Comparison of ENCODE assay signal across 19 cellular contexts in the genomic region with DNA sequence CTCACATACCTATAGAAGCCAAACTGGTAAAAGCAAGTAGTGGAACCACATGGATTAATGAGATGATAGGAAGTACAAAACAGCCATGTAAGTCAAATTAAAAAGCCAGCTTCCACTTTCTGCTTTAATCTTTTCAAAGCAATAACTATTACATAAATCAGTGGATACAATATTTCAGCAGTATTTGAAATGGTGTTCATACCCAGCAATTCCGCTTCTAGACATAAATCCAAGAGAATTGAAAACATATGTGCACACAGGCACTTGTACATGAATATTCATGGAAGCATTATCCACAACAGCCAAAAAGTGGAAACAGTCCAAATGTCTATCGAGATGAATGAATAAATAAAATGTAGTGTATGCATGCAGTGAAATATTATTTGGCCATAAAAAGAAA. TPM values are rescaled to one million over a fixed set of nuclear protein-coding genes. Genes with fewer than 3 reads are reported as not detected.
DNase-seq lines count a peak whose midpoint lies in the region; ATAC-seq and TF ChIP-seq lines count a peak whose summit lies in the region.
"Had no signal": no experiment of that assay in that cellular context is flagged by ENCODE, and none has a peak within 500 bp of the region (broad histone marks: within the 10 kb centered on the region; RNA-seq: fewer than 3 reads in every experiment).

No MANE protein-coding gene starts in this region.

- peak overlapping the region; percentile 22 for H3K27ac Mint-ChIP-seq in activated naive CD8-positive, alpha-beta T cell
- no peak overlapping the region for H3K27ac Mint-ChIP-seq in activated naive CD8-positive, alpha-beta T cell treated with anti-CD3 and anti-CD28 coated beads for 36 hours
- peak overlapping the region; percentile 65 for H3K27ac Mint-ChIP-seq in T-helper 17 cell
- peak overlapping the region; percentile 11 to 88 (median 70) for H3K27ac Mint-ChIP-seq in immature natural killer cell
- H3K27ac Mint-ChIP-seq: CD4-positive, alpha-beta T cell; HFFc6 had no signal

- no peaks in the 10 kb centered on the region for H3K27me3 Mint-ChIP-seq in activated naive CD8-positive, alpha-beta T cell
- H3K27me3 Mint-ChIP-seq in activated naive CD8-positive, alpha-beta T cell treated with anti-CD3 and anti-CD28 coated beads for 36 hours = no peaks in the 10 kb centered on the region
- H3K27me3 Mint-ChIP-seq in T-helper 17 cell (no peaks in the 10 kb centered on the region), immature natural killer cell (ENCODE audit: low read depth in 3 of 3) (peaks cover 0 to 9% (median 5%) of the 10 kb centered on the region in 3 donors)
- H3K27me3 Mint-ChIP-seq: CD4-positive, alpha-beta T cell had no signal

- H3K27ac ChIP-seq in substantia nigra (ENCODE audit: low read depth, low read length, poor library complexity, severe bottlenecking) (no peak overlapping the region), Peyer's patch (no peak overlapping the region)
- H3K27ac ChIP-seq: BLaER1 treated with 17β-estradiol and CSF1 and Interleukin-3, amounts not matched to agents 10 nM and 100 nM; HL-60 had no signal

- H3K9me3 Mint-ChIP-seq in activated naive CD8-positive, alpha-beta T cell (ENCODE audit: low read depth) = peaks cover 8% of the 10 kb centered on the region
- H3K9me3 Mint-ChIP-seq in activated naive CD8-positive, alpha-beta T cell treated with anti-CD3 and anti-CD28 coated beads for 36 hours = peaks cover 7% of the 10 kb centered on the region
- H3K9me3 Mint-ChIP-seq in immature natural killer cell = peaks cover 0 to 6% (median 0%) of the 10 kb centered on the region in 6 donors

- no peak for DNase-seq in activated naive CD8-positive, alpha-beta T cell treated with anti-CD3 and anti-CD28 coated beads for 36 hours
- DNase-seq in T-helper 17 cell (no peak), immature natural killer cell (no peak), substantia nigra (lab: John Stamatoyannopoulos, UW) (no peak), DMS153 treated with DMSO at 0.1 percent for 48 hours (lab: John Stamatoyannopoulos, UW; ENCODE audit: unreplicated experiment) (no peak), Peyer's patch (no peak), NCI-H1417 (lab: John Stamatoyannopoulos, UW) (no peak)
- DNase-seq: 8988T; ACHN; CD4-positive, alpha-beta T cell; COR-L47; DMS153; GF-D8; HCEC 1CT; HFFc6 had no signal

- H3K4me1 ChIP-seq in Peyer's patch = no peaks in the 10 kb centered on the region

- no peak overlapping the region for H3K4me3 Mint-ChIP-seq in activated naive CD8-positive, alpha-beta T cell
- H3K4me3 Mint-ChIP-seq in activated naive CD8-positive, alpha-beta T cell treated with anti-CD3 and anti-CD28 coated beads for 36 hours = no peak overlapping the region
- H3K4me3 Mint-ChIP-seq in T-helper 17 cell = no peak overlapping the region
- H3K4me3 Mint-ChIP-seq in immature natural killer cell = peak overlapping the region in 1 of 5 donors; percentile 49
- H3K4me3 Mint-ChIP-seq: CD4-positive, alpha-beta T cell; HFFc6 had no signal

- peaks cover 44% of the 10 kb centered on the region for H3K4me1 Mint-ChIP-seq in activated naive CD8-positive, alpha-beta T cell (ENCODE audit: low read depth)
- peaks cover 30% of the 10 kb centered on the region for H3K4me1 Mint-ChIP-seq in activated naive CD8-positive, alpha-beta T cell treated with anti-CD3 and anti-CD28 coated beads for 36 hours
- H3K4me1 Mint-ChIP-seq in T-helper 17 cell (peaks cover 41% of the 10 kb centered on the region), immature natural killer cell (peaks cover 68 to 95% of the 10 kb centered on the region in 2 donors)

- no peak for TF ChIP-seq POLR2A in Peyer's patch (IDR thresholded peaks at IDR 0.05)

- no peaks in the 10 kb centered on the region for H3K36me3 ChIP-seq in Peyer's patch
- H3K36me3 ChIP-seq: BLaER1 treated with 17β-estradiol and CSF1 and Interleukin-3, amounts not matched to agents 10 nM and 100 nM had no signal

- no peak for TF ChIP-seq CTCF in Peyer's patch (IDR thresholded peaks at IDR 0.05)

- ATAC-seq in T-helper 17 cell = no peak

- H3K4me3 ChIP-seq in Peyer's patch = no peak overlapping the region
- H3K4me3 ChIP-seq: BLaER1 treated with 17β-estradiol and CSF1 and Interleukin-3, amounts not matched to agents 10 nM and 100 nM had no signal

- no peaks in the 10 kb centered on the region for H3K9me3 ChIP-seq in T-helper 17 cell (ENCODE audit: control insufficient read depth, low read length, poor library complexity, severe bottlenecking)
- H3K9me3 ChIP-seq in Peyer's patch = no peaks in the 10 kb centered on the region

- peaks cover 18% of the 10 kb centered on the region for H3K36me3 Mint-ChIP-seq in activated naive CD8-positive, alpha-beta T cell
- H3K36me3 Mint-ChIP-seq in activated naive CD8-positive, alpha-beta T cell treated with anti-CD3 and anti-CD28 coated beads for 36 hours = peaks cover 68% of the 10 kb centered on the region
- H3K36me3 Mint-ChIP-seq in T-helper 17 cell (ENCODE audit: low read depth) (peaks cover 14% of the 10 kb centered on the region), immature natural killer cell (peaks cover 41 to 61% (median 54%) of the 10 kb centered on the region in 3 donors)

- no peaks in the 10 kb centered on the region for H3K27me3 ChIP-seq in Peyer's patch
- H3K27me3 ChIP-seq: BLaER1 treated with 17β-estradiol and CSF1 and Interleukin-3, amounts not matched to agents 10 nM and 100 nM had no signal

RNA-seq across cellular contexts. Expression of a gene that starts 27.4 kb away (rescaled TPM):
- total RNA-seq in activated naive CD8-positive, alpha-beta T cell treated with anti-CD3 and anti-CD28 coated beads for 36 hours = 10 to 100 TPM; 32.6 to 35.9 TPM
- total RNA-seq in T-helper 17 cell (10 to 100 TPM; 70.0 to 90.1 TPM), Peyer's patch (10 to 100 TPM in 1 of 4 donors, 1 to 10 TPM in 3; 5.3 to 17.3 (median 5.6) TPM)
- 10 to 100 TPM; 14.8 to 28.8 (median 27.4) TPM for polyA plus RNA-seq in immature natural killer cell

RNA-seq across cellular contexts. Expression of a gene that starts 50.6 kb away (rescaled TPM):
- under 1 TPM; 0.10 to 0.14 TPM for total RNA-seq in activated naive CD8-positive, alpha-beta T cell treated with anti-CD3 and anti-CD28 coated beads for 36 hours
- total RNA-seq in T-helper 17 cell (1 to 10 TPM in 1 of 2 donors, not detected in 1; 7.2 TPM), Peyer's patch (not detected)
- under 1 TPM in 2 of 3 donors, not detected in 1; 0.10 to 0.50 TPM for polyA plus RNA-seq in immature natural killer cell
- total RNA-seq: CD4-positive, alpha-beta T cell; H4; HFFc6 had no signal
